ENCODE assay signal across 10 cellular contexts in genomic region chr4:40502936-40503335, GRCh38.
A peak's percentile ranks its signal among the peaks of the same experiment; 100 is the strongest.
DNase-seq lines count a peak whose midpoint lies in the region; ATAC-seq and TF ChIP-seq lines count a peak whose summit lies in the region.
"Had no signal": no experiment of that assay in that cellular context is flagged by ENCODE, and none has a peak within 500 bp of the region (broad histone marks: within the 10 kb centered on the region; RNA-seq: fewer than 3 reads in every experiment).

No MANE protein-coding gene starts in this region.

- CTCF ChIA-PET in activated CD4-positive, alpha-beta T cell treated with anti-CD3 and anti-CD28 coated beads for 36 hours (lab: Charles Lee) = no interaction called here

- 64 to 94% (median 83%) methylated on average over 1 of the region's 1 CpG for WGBS in spleen, 5 donors

- peaks cover 0 to 25% (median 13%) of the 10 kb centered on the region in 6 donors for H3K4me1 ChIP-seq in spleen
- H3K4me1 ChIP-seq: esophagus muscularis mucosa had no signal

- peak; percentile 95 for ATAC-seq in activated CD4-positive, alpha-beta T cell treated with anti-CD3 and anti-CD28 coated beads for 36 hours
- ATAC-seq in HG02642 (IDR thresholded peaks at IDR 0.05; ENCODE audit: poor library complexity, unreplicated experiment) = peak; percentile 64
- no peak for ATAC-seq in GM19324 (IDR thresholded peaks at IDR 0.05; ENCODE audit: low FRiP score, unreplicated experiment)
- ATAC-seq in effector memory CD8-positive, alpha-beta T cell (replicated peaks) = no peak

- TF ChIP-seq CTCF in spleen (IDR thresholded peaks at IDR 0.05 in 8 of 11, conservative IDR thresholded peaks at IDR 0.05 in 3 of 11) (no peak), nephron progenitor cell (IDR thresholded peaks at IDR 0.05) (no peak)

- no peak overlapping the region for H3K4me3 ChIP-seq in spleen
- H3K4me3 ChIP-seq: esophagus muscularis mucosa, right lobe of liver had no signal

- POLR2A ChIA-PET in activated CD4-positive, alpha-beta T cell treated with anti-CD3 and anti-CD28 coated beads for 36 hours (lab: Charles Lee) = no interaction called here

- no peaks in the 10 kb centered on the region for H3K36me3 Mint-ChIP-seq in activated CD4-positive, alpha-beta T cell treated with anti-CD3 and anti-CD28 coated beads for 36 hours (ENCODE audit: low read depth)
- peaks cover 5% of the 10 kb centered on the region for H3K36me3 Mint-ChIP-seq in T-helper 2 cell treated with Interferon-gamma antibody and Interleukin-4, amounts not matched to agents 5 μg/mL and 100 μg/mL, for 36 hours (ENCODE audit: low read depth)
- H3K36me3 Mint-ChIP-seq in nephron progenitor cell (ENCODE audit: low read depth) = no peaks in the 10 kb centered on the region
- no peaks in the 10 kb centered on the region for H3K36me3 Mint-ChIP-seq in effector memory CD8-positive, alpha-beta T cell (ENCODE audit: insufficient read depth)

- peak overlapping the region; percentile 81 for H3K27ac Mint-ChIP-seq in activated CD4-positive, alpha-beta T cell treated with anti-CD3 and anti-CD28 coated beads for 36 hours
- H3K27ac Mint-ChIP-seq in T-helper 2 cell treated with Interferon-gamma antibody and Interleukin-4, amounts not matched to agents 5 μg/mL and 100 μg/mL, for 36 hours = peak overlapping the region; percentile 89
- H3K27ac Mint-ChIP-seq in nephron progenitor cell = no peak overlapping the region
- H3K27ac Mint-ChIP-seq in effector memory CD8-positive, alpha-beta T cell = no peak overlapping the region

- peaks cover 0 to 17% (median 0%) of the 10 kb centered on the region in 6 donors for H3K36me3 ChIP-seq in spleen
- H3K36me3 ChIP-seq: esophagus muscularis mucosa had no signal

- no peaks in the 10 kb centered on the region for H3K9me3 ChIP-seq in spleen
- H3K9me3 ChIP-seq: esophagus muscularis mucosa, right lobe of liver had no signal

- intact Hi-C loops in activated CD4-positive, alpha-beta T cell treated with anti-CD3 and anti-CD28 coated beads for 36 hours (cut with DNase I, micrococcal nuclease) = no loop called here
- intact Hi-C loops in spleen (cut with DNase I; ENCODE audit: low total_unique reads) = no loop called here

- no peak for DNase-seq in activated CD4-positive, alpha-beta T cell treated with anti-CD3 and anti-CD28 coated beads for 36 hours
- no peak for DNase-seq in activated CD4-positive, alpha-beta T cell treated with anti-CD3 and anti-CD28 coated beads for 4 hours
- DNase-seq in T-helper 2 cell treated with Interferon-gamma antibody and Interleukin-4, amounts not matched to agents 5 μg/mL and 100 μg/mL, for 36 hours (ENCODE audit: low spot score) = peak; percentile 6
- DNase-seq in spleen (no peak), nephron progenitor cell (no peak)
- DNase-seq in effector memory CD8-positive, alpha-beta T cell = no peak
- DNase-seq: right lobe of liver had no signal

- peaks cover 16% of the 10 kb centered on the region for H3K4me1 Mint-ChIP-seq in activated CD4-positive, alpha-beta T cell treated with anti-CD3 and anti-CD28 coated beads for 36 hours
- H3K4me1 Mint-ChIP-seq in T-helper 2 cell treated with Interferon-gamma antibody and Interleukin-4, amounts not matched to agents 5 μg/mL and 100 μg/mL, for 36 hours (ENCODE audit: low read depth) = peaks cover 14% of the 10 kb centered on the region
- peaks cover 11% of the 10 kb centered on the region for H3K4me1 Mint-ChIP-seq in nephron progenitor cell
- no peaks in the 10 kb centered on the region for H3K4me1 Mint-ChIP-seq in effector memory CD8-positive, alpha-beta T cell (ENCODE audit: low read depth in 2 of 2)

- peak overlapping the region in 5 of 8 donors; percentile 8 to 65 (median 60) for H3K27ac ChIP-seq in spleen
- H3K27ac ChIP-seq: esophagus muscularis mucosa, right lobe of liver had no signal

- H3K27me3 Mint-ChIP-seq in activated CD4-positive, alpha-beta T cell treated with anti-CD3 and anti-CD28 coated beads for 36 hours = no peaks in the 10 kb centered on the region
- no peaks in the 10 kb centered on the region for H3K27me3 Mint-ChIP-seq in T-helper 2 cell treated with Interferon-gamma antibody and Interleukin-4, amounts not matched to agents 5 μg/mL and 100 μg/mL, for 36 hours (ENCODE audit: low read depth)
- H3K27me3 Mint-ChIP-seq in nephron progenitor cell (ENCODE audit: low read depth, poor library complexity) = no peaks in the 10 kb centered on the region
- peaks cover 8 to 10% of the 10 kb centered on the region in 2 donors for H3K27me3 Mint-ChIP-seq in effector memory CD8-positive, alpha-beta T cell

- no peak overlapping the region for H3K4me3 Mint-ChIP-seq in activated CD4-positive, alpha-beta T cell treated with anti-CD3 and anti-CD28 coated beads for 36 hours
- peak overlapping the region; percentile 43 for H3K4me3 Mint-ChIP-seq in T-helper 2 cell treated with Interferon-gamma antibody and Interleukin-4, amounts not matched to agents 5 μg/mL and 100 μg/mL, for 36 hours
- H3K4me3 Mint-ChIP-seq in nephron progenitor cell = no peak overlapping the region
- H3K4me3 Mint-ChIP-seq in effector memory CD8-positive, alpha-beta T cell = no peak overlapping the region

- TF ChIP-seq POLR2A in spleen (IDR thresholded peaks at IDR 0.05) = no peak

- H3K9me3 Mint-ChIP-seq in activated CD4-positive, alpha-beta T cell treated with anti-CD3 and anti-CD28 coated beads for 36 hours (ENCODE audit: low read depth) = no peaks in the 10 kb centered on the region
- H3K9me3 Mint-ChIP-seq in T-helper 2 cell treated with Interferon-gamma antibody and Interleukin-4, amounts not matched to agents 5 μg/mL and 100 μg/mL, for 36 hours = no peaks in the 10 kb centered on the region
- no peaks in the 10 kb centered on the region for H3K9me3 Mint-ChIP-seq in nephron progenitor cell
- no peaks in the 10 kb centered on the region for H3K9me3 Mint-ChIP-seq in effector memory CD8-positive, alpha-beta T cell

- no peaks in the 10 kb centered on the region for H3K27me3 ChIP-seq in spleen (replicated peaks in 1 of 7)
- H3K27me3 ChIP-seq: esophagus muscularis mucosa, right lobe of liver had no signal

Comparison
In these comparisons a context has a peak if more than half of its experiments do, and no peak if none do; other contexts are left out.
1. ATAC-seq: peak in activated CD4-positive, alpha-beta T cell treated with anti-CD3 and anti-CD28 coated beads for 36 hours (single experiment) and HG02642 (single experiment); none in GM19324 (single experiment) and effector memory CD8-positive, alpha-beta T cell (single experiment).
2. H3K27ac Mint-ChIP-seq: peak in activated CD4-positive, alpha-beta T cell treated with anti-CD3 and anti-CD28 coated beads for 36 hours (single experiment) and T-helper 2 cell treated with Interferon-gamma antibody and Interleukin-4, amounts not matched to agents 5 μg/mL and 100 μg/mL, for 36 hours (single experiment); none in nephron progenitor cell (single experiment) and effector memory CD8-positive, alpha-beta T cell (0 of 2).